ENCODE assay signal across 1 cellular context in genomic region chr20:10264166-10264558, GRCh38.
TF ChIP-seq lines count a peak whose summit lies in the region.

No MANE protein-coding gene starts in this region.

TF ChIP-seq in IMR-90, 13 proteins besides CTCF, POLR2A, EP300 and RAD21 (continued from another document):
- TF ChIP-seq, protein P1, sequence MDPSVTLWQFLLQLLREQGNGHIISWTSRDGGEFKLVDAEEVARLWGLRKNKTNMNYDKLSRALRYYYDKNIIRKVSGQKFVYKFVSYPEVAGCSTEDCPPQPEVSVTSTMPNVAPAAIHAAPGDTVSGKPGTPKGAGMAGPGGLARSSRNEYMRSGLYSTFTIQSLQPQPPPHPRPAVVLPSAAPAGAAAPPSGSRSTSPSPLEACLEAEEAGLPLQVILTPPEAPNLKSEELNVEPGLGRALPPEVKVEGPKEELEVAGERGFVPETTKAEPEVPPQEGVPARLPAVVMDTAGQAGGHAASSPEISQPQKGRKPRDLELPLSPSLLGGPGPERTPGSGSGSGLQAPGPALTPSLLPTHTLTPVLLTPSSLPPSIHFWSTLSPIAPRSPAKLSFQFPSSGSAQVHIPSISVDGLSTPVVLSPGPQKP (IDR thresholded peaks at IDR 0.05; ENCODE audit: borderline replicate concordance, low read depth, low read length): no peak
- TF ChIP-seq MAFK (IDR thresholded peaks at IDR 0.05; ENCODE audit: low read depth, low read length): no peak
- no peak for TF ChIP-seq RFX5 (IDR thresholded peaks at IDR 0.05; ENCODE audit: low read depth, low read length)
- no peak for TF ChIP-seq RCOR1 (IDR thresholded peaks at IDR 0.05; ENCODE audit: insufficient replicate concordance, low read length)
- TF ChIP-seq MAZ (IDR thresholded peaks at IDR 0.05; ENCODE audit: borderline replicate concordance, low read depth, low read length): no peak
- no peak for TF ChIP-seq CHD1 (IDR thresholded peaks at IDR 0.05; ENCODE audit: low read depth, low read length)
- TF ChIP-seq MXI1 (IDR thresholded peaks at IDR 0.05; ENCODE audit: borderline replicate concordance, low read depth, low read length): no peak
- TF ChIP-seq USF2 (IDR thresholded peaks at IDR 0.05; ENCODE audit: low read depth, low read length): no peak
- TF ChIP-seq NFE2L2 (IDR thresholded peaks at IDR 0.05; ENCODE audit: low read depth, low read length): no peak
- TF ChIP-seq SMC3 (IDR thresholded peaks at IDR 0.05; ENCODE audit: low read depth, low read length): no peak
